8 cellular contexts compared by ENCODE assay signal in genomic region chr20:64316415-64317083, GRCh38.
DNase-seq lines count a peak whose midpoint lies in the region; ATAC-seq, FAIRE-seq and TF ChIP-seq lines count a peak whose summit lies in the region.
"Not testable (repeated sequence)": the region's sequence is repeated elsewhere in the genome, so short reads cannot be mapped to it uniquely, and the experiment has no call there.

No MANE protein-coding gene starts in this region.

- not testable (repeated sequence) for TF ChIP-seq EP300 in A549 (IDR thresholded peaks at IDR 0.05)

- not testable (repeated sequence) for H3K4me3 Mint-ChIP-seq in natural killer cell treated with Interleukin-12 subunit alpha and Interleukin-12 subunit beta and Interleukin-15 and Interleukin-18, amount 100 ng/mL, for 72 hours

- not testable (repeated sequence) for H3K27me3 ChIP-seq in Peyer's patch

- DNase-seq in A549 (ENCODE audit: low read depth in 1 of 2, low spot score in 1 of 2); coronary artery (ENCODE audit: low spot score): not testable (repeated sequence)
- DNase-seq in GM20000 (ENCODE audit: low spot score) (peak; percentile 7), Peyer's patch (peak in 2 of 3 donors; percentile 49 to 55), activated T-cell treated with anti-CD3 and anti-CD28 coated beads for 4 hours (peak; percentile 65)
- peak; percentile 61 for DNase-seq in natural killer cell treated with Interleukin-12 subunit alpha and Interleukin-12 subunit beta and Interleukin-15 and Interleukin-18, amount 100 ng/mL, for 72 hours (ENCODE audit: low spot score)
- peak; percentile 31 for DNase-seq in stimulated activated CD4-positive, alpha-beta T cell treated with anti-CD3 and anti-CD28 coated beads, Interleukin-4, amount 100 ng/mL, for 24 hours

- not testable (repeated sequence) for TF ChIP-seq POLR2A in A549 (IDR thresholded peaks at IDR 0.05; ENCODE audit: low read length); Peyer's patch (IDR thresholded peaks at IDR 0.05)

- H3K27me3 Mint-ChIP-seq in natural killer cell treated with Interleukin-12 subunit alpha and Interleukin-12 subunit beta and Interleukin-15 and Interleukin-18, amount 100 ng/mL, for 72 hours: peaks cover 12 to 14% of the 10 kb centered on the region in 2 donors

- 0 out of 5 replicates have a peak, but pooled peaks of 1 of the 2 experiments have one; percentile 17 for TF ChIP-seq RAD21 in A549 (conservative IDR thresholded peaks at IDR 0.05 in 1 of 2, IDR thresholded peaks at IDR 0.05 in 1 of 2)

- 31% methylated on average over 27 of the region's 87 CpGs for WGBS in A549 (ENCODE audit: missing lambda C conversion rate)

- CTCF ChIA-PET in A549 (lab: Yijun Ruan, JAX): not testable (repeated sequence)

- H3K36me3 ChIP-seq in Peyer's patch: not testable (repeated sequence)

- H3K36me3 Mint-ChIP-seq in natural killer cell treated with Interleukin-12 subunit alpha and Interleukin-12 subunit beta and Interleukin-15 and Interleukin-18, amount 100 ng/mL, for 72 hours: not testable (repeated sequence)

- not testable (repeated sequence) for H3K9me3 Mint-ChIP-seq in natural killer cell treated with Interleukin-12 subunit alpha and Interleukin-12 subunit beta and Interleukin-15 and Interleukin-18, amount 100 ng/mL, for 72 hours

- peak; percentile 43 to 69; a peak in 5 of 6 replicates for ATAC-seq in A549
- ATAC-seq in natural killer cell treated with Interleukin-12 subunit alpha and Interleukin-12 subunit beta and Interleukin-15 and Interleukin-18, amount 100 ng/mL, for 72 hours: peak in 1 of 2 donors; percentile 81

- POLR2A ChIA-PET in A549 (lab: Yijun Ruan, JAX): not testable (repeated sequence)

- not testable (repeated sequence) for FAIRE-seq in A549 (lab: Jason Lieb, UNC)

- peak overlapping the region; percentile 53 for H3K4me3 ChIP-seq in A549
- H3K4me3 ChIP-seq in Peyer's patch: peak overlapping the region in 3 of 4 donors; percentile 12 to 40 (median 28)
- peak overlapping the region; percentile 24 for H3K4me3 ChIP-seq in coronary artery
- H3K4me3 ChIP-seq in iPS-11a (ENCODE audit: low read depth, low read length): peak overlapping the region; percentile 8

- peak overlapping the region in 1 of 2 experiments; percentile 80; a peak in 3 of 6 replicates for H3K27ac ChIP-seq in A549
- not testable (repeated sequence) for H3K27ac ChIP-seq in Peyer's patch, coronary artery

- not testable (repeated sequence) for H3K4me1 ChIP-seq in A549, Peyer's patch

- H3K4me2 ChIP-seq in A549: peak overlapping the region; percentile 96

- not testable (repeated sequence) for H3K27ac Mint-ChIP-seq in natural killer cell treated with Interleukin-12 subunit alpha and Interleukin-12 subunit beta and Interleukin-15 and Interleukin-18, amount 100 ng/mL, for 72 hours

- H3K4me1 Mint-ChIP-seq in natural killer cell treated with Interleukin-12 subunit alpha and Interleukin-12 subunit beta and Interleukin-15 and Interleukin-18, amount 100 ng/mL, for 72 hours (ENCODE audit: low read depth in 2 of 2): not testable (repeated sequence)

- not testable (repeated sequence) for H3K9me3 ChIP-seq in A549, Peyer's patch

- peak; percentile 17; the same call in 2 of the 3 replicates for TF ChIP-seq CTCF in A549 (IDR thresholded peaks at IDR 0.05)
- not testable (repeated sequence) for TF ChIP-seq CTCF in GM20000 (IDR thresholded peaks at IDR 0.05; ENCODE audit: extremely low read depth, missing control alignments); coronary artery (IDR thresholded peaks at IDR 0.05)
- peak in 2 of 6 experiments; percentile 16 to 41 for TF ChIP-seq CTCF in Peyer's patch (IDR thresholded peaks at IDR 0.05)
